Comparison of ENCODE assay signal across 8 cellular contexts in genomic region chr16:84065536-84066132, GRCh38. TPM values are rescaled to one million over a fixed set of nuclear protein-coding genes. Genes with fewer than 3 reads are reported as not detected.
DNase-seq lines count a peak whose midpoint lies in the region; ATAC-seq, FAIRE-seq and TF ChIP-seq lines count a peak whose summit lies in the region.

No MANE protein-coding gene starts in this region.

- H3K4me1 ChIP-seq in A549 (no peaks in the 10 kb centered on the region), heart right ventricle (peaks cover 0 to 14% (median 10%) of the 10 kb centered on the region in 9 donors)

- H3K4me3 ChIP-seq in A549, result no peak overlapping the region
- H3K4me3 ChIP-seq in heart right ventricle, result no peak overlapping the region
- no peak overlapping the region for H3K4me3 ChIP-seq in retinal pigment epithelial cell (ENCODE audit: low read length)

- ATAC-seq in A549, result peak; percentile 82 to 84
- peak in 4 of 8 donors; percentile 38 to 44 (median 42) for ATAC-seq in heart right ventricle
- ATAC-seq in GM21619 (IDR thresholded peaks at IDR 0.05; ENCODE audit: unreplicated experiment), result no peak
- no peak for ATAC-seq in HG03354 (IDR thresholded peaks at IDR 0.05; ENCODE audit: poor library complexity, severe bottlenecking, unreplicated experiment)

- WGBS in A549 (ENCODE audit: missing lambda C conversion rate), result 22% methylated on average over 12 of the region's 12 CpGs
- 42 to 44% methylated on average over 12 of the region's 12 CpGs for WGBS in heart right ventricle, 2 donors

- intact Hi-C loops in heart right ventricle (cut with DNase I), result loop anchor here in 6 of 10 donors (2.0 to 10.0 kb wide), 5 partner anchors 99 to 241 kb away; no protein-coding TSS in a partner anchor

- H3K36me3 ChIP-seq in heart right ventricle, result peaks cover 2 to 100% (median 58%) of the 10 kb centered on the region in 9 donors

- peak; percentile 39 to 62 for DNase-seq in A549 (ENCODE audit: low read depth in 1 of 2, low spot score in 1 of 2)
- no peak for DNase-seq in GM10248 (ENCODE audit: extremely low spot score)
- peak; percentile 55 for DNase-seq in NCI-H2171 (lab: John Stamatoyannopoulos, UW)
- peak; percentile 20 for DNase-seq in activated T-cell treated with anti-CD3 and anti-CD28 coated beads, Interleukin-2, amount 50 U/mL, for 1 hour
- DNase-seq in heart right ventricle, result no peak
- DNase-seq in retinal pigment epithelial cell (ENCODE audit: low read depth), result no peak

- no peak overlapping the region for H3K4me2 ChIP-seq in A549

- no peak for TF ChIP-seq POLR2A in A549 (IDR thresholded peaks at IDR 0.05; ENCODE audit: low read length)

- H3K9me3 ChIP-seq in A549 (no peaks in the 10 kb centered on the region), heart right ventricle (no peaks in the 10 kb centered on the region)

- peak; percentile 83 for TF ChIP-seq CTCF in A549 (IDR thresholded peaks at IDR 0.05)
- TF ChIP-seq CTCF in GM10248 (IDR thresholded peaks at IDR 0.05; ENCODE audit: control extremely low read depth, extremely low read depth, low read depth, missing control alignments), result peak; percentile 49
- peak; percentile 34 to 74 (median 71) for TF ChIP-seq CTCF in heart right ventricle (IDR thresholded peaks at IDR 0.05)
- peak; percentile 85 for TF ChIP-seq CTCF in retinal pigment epithelial cell (conservative IDR thresholded peaks at IDR 0.05; ENCODE audit: low read depth, low read length)

- TF ChIP-seq RAD21 in A549 (conservative IDR thresholded peaks at IDR 0.05 in 1 of 2, IDR thresholded peaks at IDR 0.05 in 1 of 2), result peak; percentile 66 to 74

- TF ChIP-seq EP300 in A549 (IDR thresholded peaks at IDR 0.05), result no peak

- H3K27me3 ChIP-seq in heart right ventricle, result no peaks in the 10 kb centered on the region

- no peak for FAIRE-seq in A549 (lab: Jason Lieb, UNC)

- POLR2A ChIA-PET in A549 (lab: Yijun Ruan, JAX), result no interaction called here
- POLR2A ChIA-PET in GM10248 (lab: Yijun Ruan, JAX), result interaction anchor here (0.5 kb wide), 1 partner anchor 118 kb away, joined by 4 read pairs; no protein-coding TSS in a partner anchor

- CTCF ChIA-PET in A549 (lab: Yijun Ruan, JAX), result interaction anchor here (0.6 to 19.9 kb wide), 53 partner anchors 9 to 422 kb away, joined by 3 to 414 read pairs (median 5); partner anchors contain the start of genes OSGIN1, SLC38A8 and TAF1C
- CTCF ChIA-PET in GM10248 (lab: Yijun Ruan, JAX), result interaction anchor here (0.6 to 5.7 kb wide), 32 partner anchors 8 to 240 kb away, joined by 3 to 74 read pairs (median 4); partner anchors contain the start of genes SLC38A8 and TAF1C

- no peak overlapping the region for H3K27ac ChIP-seq in A549
- no peak overlapping the region for H3K27ac ChIP-seq in heart right ventricle

TF ChIP-seq in A549, 52 proteins besides CTCF, POLR2A, EP300 and RAD21:
- TF ChIP-seq SMC3 (IDR thresholded peaks at IDR 0.05) (peak; percentile 76), FOSL2 (IDR thresholded peaks at IDR 0.05) (no peak), FOSL2 (CRISPR knock-in tag; IDR thresholded peaks at IDR 0.05) (no peak)

RNA-seq across cellular contexts. Expression of gene SLC38A8, which starts 23.0 kb away (rescaled TPM):
- polyA plus RNA-seq in A549 (2011; rRNA removed), result not detected in 2 replicates
- not detected in 2 replicates for polyA plus RNA-seq in A549 (2012; cell fraction: cytosol; rRNA removed)
- not detected in 2 replicates for polyA plus RNA-seq in A549 (2012; cell fraction: nucleus; rRNA removed)
- polyA plus RNA-seq in A549 (2017; fragmentation: RNase III; extraction: RNeasy Plus Mini Kit Qiagen cat#74134 plus additional on column Dnase treatment), result not detected in 3 replicates
- polyA minus RNA-seq in A549 (2011; rRNA and poly(A)+ RNA removed), result not detected in 2 replicates
- 1 to 10 TPM in 2 of 10 donors, under 1 TPM in 1, not detected in 7; 0.45 to 5.1 (median 1.2) TPM for total RNA-seq in heart right ventricle
- polyA plus RNA-seq in heart right ventricle, result 10 to 100 TPM in 1 of 2 donors, not detected in 1; 30.8 TPM

RNA-seq across cellular contexts. Expression of gene MBTPS1, which starts 51.1 kb away (rescaled TPM):
- polyA plus RNA-seq in A549 (2011; rRNA removed) (76.7 and 88.4 TPM in 2 replicates), A549 (2017; fragmentation: RNase III; extraction: RNeasy Plus Mini Kit Qiagen cat#74134 plus additional on column Dnase treatment) (47.5 to 52.8 TPM (median 50.3 TPM) in 3 replicates), heart right ventricle (10 to 100 TPM; 41.4 to 45.1 TPM)
- 36.8 and 43.1 TPM in 2 replicates for polyA plus RNA-seq in A549 (2012; cell fraction: cytosol; rRNA removed)
- polyA plus RNA-seq in A549 (2012; cell fraction: nucleus; rRNA removed), result 65.8 and 79.2 TPM in 2 replicates
- polyA minus RNA-seq in A549 (2011; rRNA and poly(A)+ RNA removed), result 105 and 108 TPM in 2 replicates
- 100 to 1,000 TPM in 1 of 10 donors, 10 to 100 TPM in 9; 55.9 to 122 (median 73.5) TPM for total RNA-seq in heart right ventricle

Comparison
In these comparisons a context has a peak if more than half of its experiments do, and no peak if none do; other contexts are left out.
1. ATAC-seq: peak in A549 (2 of 2); none in GM21619 (single experiment) and HG03354 (single experiment).
2. DNase-seq: peak in A549 (2 of 2), NCI-H2171 (single experiment) and activated T-cell treated with anti-CD3 and anti-CD28 coated beads, Interleukin-2, amount 50 U/mL, for 1 hour (single experiment); none in GM10248 (single experiment), heart right ventricle (0 of 2) and retinal pigment epithelial cell (single experiment).
3. Peak in every context shown above with its lines, with median percentiles within 50 percentile points of each other: CTCF ChIP-seq.